In genomic region chr5:16666861-16667481, GRCh38 we compare ENCODE assay signal across 8 cellular contexts. TPM values are rescaled to one million over a fixed set of nuclear protein-coding genes. Genes with fewer than 3 reads are reported as not detected.
DNase-seq lines count a peak whose midpoint lies in the region; ATAC-seq, FAIRE-seq and TF ChIP-seq lines count a peak whose summit lies in the region.

No MANE protein-coding gene starts in this region.

- H4K20me1 ChIP-seq in DND-41 (ENCODE audit: insufficient read depth, low read length), result no peaks in the 10 kb centered on the region
- no peaks in the 10 kb centered on the region for H4K20me1 ChIP-seq in GM12878 (ENCODE audit: control insufficient read depth, insufficient read depth)

- H3K4me1 ChIP-seq in DND-41 (ENCODE audit: insufficient read depth, low read length) (no peaks in the 10 kb centered on the region), GM12878 (ENCODE audit: control insufficient read depth, insufficient read depth, low read length) (no peaks in the 10 kb centered on the region), tibial nerve (peaks cover 0 to 12% (median 0%) of the 10 kb centered on the region in 4 donors), ascending aorta (no peaks in the 10 kb centered on the region)

- in situ Hi-C loops in GM12878 (cut with MboI), result no loop called here

- H3K4me1 Mint-ChIP-seq in activated T-helper 17 cell treated with anti-CD3 and anti-CD28 coated beads, Interleukin-2, amount 50 U/mL, for 72 hours, result no peaks in the 10 kb centered on the region

- H3K27ac ChIP-seq in DND-41 (ENCODE audit: low read length) (no peak overlapping the region), GM12878 (ENCODE audit: control insufficient read depth, insufficient read depth) (no peak overlapping the region), tibial nerve (peak overlapping the region in 1 of 4 donors; percentile 30), ascending aorta (no peak overlapping the region)

- H3K9ac ChIP-seq in DND-41 (ENCODE audit: low read depth, low read length), result no peak overlapping the region
- H3K9ac ChIP-seq in GM12878 (ENCODE audit: control insufficient read depth, insufficient read depth, low read length), result no peak overlapping the region

- H3K4me3 Mint-ChIP-seq in activated T-helper 17 cell treated with anti-CD3 and anti-CD28 coated beads, Interleukin-2, amount 50 U/mL, for 72 hours, result no peak overlapping the region

- no peak overlapping the region for H3K27ac Mint-ChIP-seq in activated T-helper 17 cell treated with anti-CD3 and anti-CD28 coated beads, Interleukin-2, amount 50 U/mL, for 72 hours

- ATAC-seq in DND-41 (ENCODE audit: insufficient read depth, low read depth), result no peak
- no peak for ATAC-seq in GM12878
- ATAC-seq in left lobe of liver, result peak; percentile 95
- ATAC-seq in activated T-helper 17 cell treated with anti-CD3 and anti-CD28 coated beads, Interleukin-2, amount 50 U/mL, for 72 hours (replicated peaks), result no peak
- no peak for ATAC-seq in GM18520 (IDR thresholded peaks at IDR 0.05; ENCODE audit: unreplicated experiment)

- H3K36me3 Mint-ChIP-seq in activated T-helper 17 cell treated with anti-CD3 and anti-CD28 coated beads, Interleukin-2, amount 50 U/mL, for 72 hours (ENCODE audit: low read depth), result no peaks in the 10 kb centered on the region

- intact Hi-C loops in GM12878 (cut with micrococcal nuclease; ENCODE audit: unreplicated experiment) (no loop called here), ascending aorta (cut with DNase I) (loop anchor here (5.0 kb wide), 1 partner anchor 180 kb away; no protein-coding TSS in a partner anchor)

- H3K79me2 ChIP-seq in DND-41 (ENCODE audit: insufficient read depth, low read length) (no peaks in the 10 kb centered on the region), GM12878 (ENCODE audit: control insufficient read depth, insufficient read depth, low read length) (no peaks in the 10 kb centered on the region)

- H3K4me2 ChIP-seq in DND-41 (ENCODE audit: insufficient read depth, low read length) (no peak overlapping the region), GM12878 (ENCODE audit: control insufficient read depth, insufficient read depth) (no peak overlapping the region)

- BruUV-seq in GM12878 (replicated peaks; lab: Mats Ljungman, UMichigan), result no TSS peak

- H3K9me3 ChIP-seq in DND-41 (ENCODE audit: insufficient read depth, low read length, severe bottlenecking), result no peaks in the 10 kb centered on the region
- no peaks in the 10 kb centered on the region for H3K9me3 ChIP-seq in GM12878 (replicated peaks; ENCODE audit: control insufficient read depth, insufficient read depth, low read length)
- no peaks in the 10 kb centered on the region for H3K9me3 ChIP-seq in tibial nerve
- H3K9me3 ChIP-seq in ascending aorta, result no peaks in the 10 kb centered on the region

- POLR2A ChIA-PET in GM12878 (lab: Charles Lee), result no interaction called here

- RAD21 ChIA-PET in GM12878 (lab: Charles Lee; ENCODE audit: unreplicated experiment), result no interaction called here

- no peak for TF ChIP-seq EP300 in GM12878 (IDR thresholded peaks at IDR 0.05; ENCODE audit: borderline replicate concordance in 1 of 2, control insufficient read depth in 1 of 2, low read depth in 2 of 2, low read length in 2 of 2)
- no peak for TF ChIP-seq EP300 in tibial nerve (IDR thresholded peaks at IDR 0.05)

- H2AFZ ChIP-seq in DND-41 (ENCODE audit: low read depth, low read length) (no peak overlapping the region), GM12878 (ENCODE audit: control insufficient read depth, low read depth, low read length) (no peak overlapping the region)

- no peak for FAIRE-seq in GM12878 (lab: Jason Lieb, UNC)

- CTCF ChIA-PET in GM12878 (lab: Yijun Ruan, JAX), result interaction anchor here (1.0 kb wide), 1 partner anchor 506 kb away, joined by 3 read pairs; no protein-coding TSS in a partner anchor

- DNase-seq in DND-41 (no peak), NCI-H2107 (lab: John Stamatoyannopoulos, UW) (peak; percentile 35), GM12878 (ENCODE audit: low read depth, low spot score) (no peak), left lobe of liver (ENCODE audit: low spot score) (peak; percentile 74), tibial nerve (ENCODE audit: low spot score in 2 of 2) (peak in 1 of 2 donors; percentile 43), ascending aorta (ENCODE audit: low spot score in 2 of 2) (no peak)

- H3K4me3 ChIP-seq in DND-41 (ENCODE audit: low read depth in 1 of 2, low read length in 2 of 2) (no peak overlapping the region), GM12878 (no peak overlapping the region), tibial nerve (no peak overlapping the region), ascending aorta (no peak overlapping the region)

- SMC1A ChIA-PET in GM12878 (lab: Charles Lee; ENCODE audit: uncharacterized antibody, unreplicated experiment), result no interaction called here

- WGBS in GM12878 (ENCODE audit: insufficient coverage, insufficient replicate concordance, low lambda C conversion rate, missing lambda C conversion rate), result 37% methylated on average over 12 of the region's 12 CpGs
- 51 to 61% methylated on average over 12 of the region's 12 CpGs for WGBS in tibial nerve, 2 donors

- TF ChIP-seq RAD21 in GM12878 (IDR thresholded peaks at IDR 0.05; ENCODE audit: insufficient read depth, low read depth, low read length), result peak; percentile 43; the same call in 1 of the 2 replicates

- H3K27me3 ChIP-seq in DND-41 (ENCODE audit: insufficient read depth, low read length, poor library complexity) (no peaks in the 10 kb centered on the region), GM12878 (replicated peaks in 1 of 2; ENCODE audit: control insufficient read depth in 2 of 2, insufficient read depth in 2 of 2, low read length in 1 of 2) (no peaks in the 10 kb centered on the region), tibial nerve (no peaks in the 10 kb centered on the region), ascending aorta (no peaks in the 10 kb centered on the region)

- H3K36me3 ChIP-seq in DND-41 (ENCODE audit: insufficient read depth, low read length), result no peaks in the 10 kb centered on the region
- H3K36me3 ChIP-seq in GM12878 (ENCODE audit: control insufficient read depth in 2 of 2, insufficient read depth in 2 of 2, low read length in 1 of 2), result no peaks in the 10 kb centered on the region
- H3K36me3 ChIP-seq in tibial nerve, result peaks cover 0 to 35% (median 0%) of the 10 kb centered on the region in 3 donors
- no peaks in the 10 kb centered on the region for H3K36me3 ChIP-seq in ascending aorta

- no peaks in the 10 kb centered on the region for H3K9me3 Mint-ChIP-seq in activated T-helper 17 cell treated with anti-CD3 and anti-CD28 coated beads, Interleukin-2, amount 50 U/mL, for 72 hours

- TF ChIP-seq CTCF in DND-41 (IDR thresholded peaks at IDR 0.05; ENCODE audit: borderline replicate concordance, extremely low read depth, low read length, poor library complexity, severe bottlenecking) (peak; percentile 42), GM12878 (IDR thresholded peaks at IDR 0.05 in 2 of 3, conservative IDR thresholded peaks at IDR 0.05 in 1 of 3; ENCODE audit: control insufficient read depth in 2 of 3, extremely low read depth in 1 of 3, insufficient read depth in 1 of 3, low read depth in 3 of 3, low read length in 3 of 3) (0 out of 6 replicates have a peak, but pooled peaks of 2 of the 3 experiments have one; percentile 3 to 20), tibial nerve (IDR thresholded peaks at IDR 0.05) (peak; percentile 28 to 71 (median 50)), ascending aorta (IDR thresholded peaks at IDR 0.05) (peak in 1 of 3 experiments; percentile 30)

- H3K27me3 Mint-ChIP-seq in activated T-helper 17 cell treated with anti-CD3 and anti-CD28 coated beads, Interleukin-2, amount 50 U/mL, for 72 hours, result peaks cover 8% of the 10 kb centered on the region

- no peak for TF ChIP-seq POLR2A in GM12878 (IDR thresholded peaks at IDR 0.05; ENCODE audit: low read depth, low read length)
- TF ChIP-seq POLR2A in tibial nerve (IDR thresholded peaks at IDR 0.05), result no peak

TF ChIP-seq in GM12878, 131 proteins besides CTCF, POLR2A, EP300 and RAD21 (continues in another document):
- TF ChIP-seq POLR2AphosphoS5 (IDR thresholded peaks at IDR 0.05; ENCODE audit: low read length) (no peak), ATF3 (IDR thresholded peaks at IDR 0.05; ENCODE audit: borderline replicate concordance, extremely low read depth, low read depth, low read length) (no peak), FOS (IDR thresholded peaks at IDR 0.05; ENCODE audit: borderline replicate concordance, extremely low read depth, insufficient read length) (no peak), NRF1 (conservative IDR thresholded peaks at IDR 0.05; ENCODE audit: low read depth, low read length) (no peak), CHD1 (IDR thresholded peaks at IDR 0.05; ENCODE audit: low read depth, low read length) (no peak)

RNA-seq across cellular contexts. Expression of gene RETREG1, which starts 50.2 kb away (rescaled TPM):
- total RNA-seq in GM12878 (2013; cell fraction: nucleolus; rRNA removed), result 0.48 TPM in 1 of 2 replicates, not detected in the other
- total RNA-seq in GM12878 (2014; rRNA removed) (7.9 and 9.3 TPM in 2 replicates), GM12878 (2014; rRNA removed; fragmentation: Illumina TruSeq; extraction: Trizol) (8.4 and 8.9 TPM in 2 replicates), GM12878 (2021) (8.0 and 12.2 TPM in 2 replicates), left lobe of liver (25.2 TPM), tibial nerve (10 to 100 TPM; 57.5 to 90.9 (median 77.0) TPM), ascending aorta (2.9 TPM)
- polyA plus RNA-seq in GM12878 (2011; ENCODE audit: low read depth), result 0.29 TPM
- polyA plus RNA-seq in GM12878 (2011; rRNA removed) (3.9 and 4.8 TPM in 2 replicates), GM12878 (2014; fragmentation: Illumina TruSeq; extraction: Trizol) (6.4 and 7.2 TPM in 2 replicates), GM12878 (2014; fragmentation: Nextera tagmentation; extraction: Ambion mirVana) (1 to 10 TPM; 3.9 to 5.1 TPM), GM12878 (2014; rRNA removed) (6.3 and 6.5 TPM in 2 replicates), GM12878 (2016; fragmentation: Nextera tagmentation; extraction: Ambion mirVana) (1 to 10 TPM; 6.0 to 7.1 TPM)
- polyA plus RNA-seq in GM12878 (2011; cell fraction: cytosol; rRNA removed), result 3.7 and 4.1 TPM in 2 replicates
- polyA plus RNA-seq in GM12878 (2011; cell fraction: nucleus; rRNA removed), result 2.7 and 3.3 TPM in 2 replicates
- polyA plus RNA-seq in GM12878 (2012), result 0.95 TPM in 2 replicates
- polyA minus RNA-seq in GM12878 (2011; rRNA and poly(A)+ RNA removed), result 3.3 and 6.4 TPM in 2 replicates
- 1.9 and 2.2 TPM in 2 replicates for polyA minus RNA-seq in GM12878 (2011; cell fraction: cytosol; rRNA and poly(A)+ RNA removed)
- polyA minus RNA-seq in GM12878 (2011; cell fraction: nucleus; rRNA and poly(A)+ RNA removed), result 2.2 and 3.3 TPM in 2 replicates
- 10 to 100 TPM in 1 of 2 donors, 1 to 10 TPM in 1; 8.4 to 13.5 TPM for total RNA-seq in activated T-helper 17 cell treated with anti-CD3 and anti-CD28 coated beads, Interleukin-2, amount 50 U/mL, for 72 hours

Comparison
In these comparisons a context has a peak if more than half of its experiments do, and no peak if none do; other contexts are left out.
1. DNase-seq: peak in NCI-H2107 (single experiment) and left lobe of liver (single experiment); none in DND-41 (single experiment), GM12878 (single experiment) and ascending aorta (0 of 2).